In genomic region chr4:102352774-102353173, GRCh38 we compare ENCODE assay signal across 1 cellular context.
TF ChIP-seq lines count a peak whose summit lies in the region.

No MANE protein-coding gene starts in this region.

TF ChIP-seq in H1, 55 proteins besides CTCF, POLR2A, EP300 and RAD21 (continued from another document):
- TF ChIP-seq CHD7 (IDR thresholded peaks at IDR 0.05; ENCODE audit: insufficient replicate concordance, low read length) = no peak
- TF ChIP-seq GABPA (IDR thresholded peaks at IDR 0.05; ENCODE audit: borderline replicate concordance, insufficient read depth, low read length) = no peak
- TF ChIP-seq SIRT6 (IDR thresholded peaks at IDR 0.05; ENCODE audit: low read length) = no peak
- TF ChIP-seq CTBP2 (IDR thresholded peaks at IDR 0.05; ENCODE audit: borderline replicate concordance, insufficient read depth, insufficient read length, low read length) = no peak
- no peak for TF ChIP-seq RXRA (IDR thresholded peaks at IDR 0.05; ENCODE audit: insufficient read depth, low read depth, low read length)
- TF ChIP-seq TEAD4 (IDR thresholded peaks at IDR 0.05; ENCODE audit: low read depth, low read length) = no peak
- TF ChIP-seq ASH2L (IDR thresholded peaks at IDR 0.05; ENCODE audit: low read length) = no peak
- no peak for TF ChIP-seq TAF7 (optimal IDR thresholded peaks at IDR 0.05; ENCODE audit: borderline replicate concordance, low read depth, low read length)
- no peak for TF ChIP-seq FOSL1 (IDR thresholded peaks at IDR 0.05; ENCODE audit: insufficient read depth, low read depth, low read length)
- no peak for TF ChIP-seq NRF1 (IDR thresholded peaks at IDR 0.05; ENCODE audit: low read depth, low read length)
- TF ChIP-seq RBBP5 (IDR thresholded peaks at IDR 0.05; ENCODE audit: borderline replicate concordance, low read depth, low read length) = no peak
- no peak for TF ChIP-seq JUND (IDR thresholded peaks at IDR 0.05; ENCODE audit: low read length)
